ENCODE assay signal across 21 cellular contexts in genomic region chr11:9580894-9581293, GRCh38.
"Had no signal": no experiment of that assay in that cellular context is flagged by ENCODE, and none has a peak within 500 bp of the region (broad histone marks: within the 10 kb centered on the region; RNA-seq: fewer than 3 reads in every experiment).

No MANE protein-coding gene starts in this region.

- DNase-seq: activated CD4-positive, alpha-beta T cell treated with anti-CD3 and anti-CD28 coated beads for 36 hours; activated CD8-positive, alpha-beta memory T cell treated with anti-CD3 and anti-CD28 coated beads for 24 hours; activated gamma-delta T cell; activated naive CD8-positive, alpha-beta T cell treated with anti-CD3 and anti-CD28 coated beads for 36 hours; amniotic stem cell; effector CD4-positive, alpha-beta T cell; heart left ventricle; immature natural killer cell; kidney glomerular epithelial cell; left ventricle myocardium inferior; mammary epithelial cell; stimulated activated CD4-positive, alpha-beta T cell treated with anti-CD3 and anti-CD28 coated beads, Interleukin-2, amount 100 ng/mL, for 48 hours; uterus; WERI-Rb-1 had no signal

- H3K27ac Mint-ChIP-seq: activated CD4-positive, alpha-beta T cell treated with anti-CD3 and anti-CD28 coated beads for 36 hours; activated naive CD8-positive, alpha-beta T cell treated with anti-CD3 and anti-CD28 coated beads for 36 hours; stimulated activated naive CD8-positive, alpha-beta T cell treated with anti-CD3 and anti-CD28 coated beads, Interleukin-15, Interleukin-2, amounts not matched to agents 100 ng/mL and 50 ng/mL, for 24 hours had no signal

- H3K27me3 ChIP-seq: gastroesophageal sphincter, heart left ventricle, right atrium auricular region, tibial nerve, uterus had no signal

- H3K9me3 Mint-ChIP-seq: activated naive CD8-positive, alpha-beta T cell treated with anti-CD3 and anti-CD28 coated beads for 36 hours; immature natural killer cell; stimulated activated naive CD8-positive, alpha-beta T cell treated with anti-CD3 and anti-CD28 coated beads, Interleukin-15, Interleukin-2, amounts not matched to agents 100 ng/mL and 50 ng/mL, for 24 hours had no signal

- H3K4me3 Mint-ChIP-seq: activated CD4-positive, alpha-beta T cell treated with anti-CD3 and anti-CD28 coated beads for 36 hours; activated naive CD8-positive, alpha-beta T cell treated with anti-CD3 and anti-CD28 coated beads for 36 hours; immature natural killer cell; stimulated activated naive CD8-positive, alpha-beta T cell treated with anti-CD3 and anti-CD28 coated beads, Interleukin-15, Interleukin-2, amounts not matched to agents 100 ng/mL and 50 ng/mL, for 24 hours had no signal

- H3K27ac ChIP-seq: gastroesophageal sphincter, heart left ventricle, left ventricle myocardium inferior, prostate gland, right atrium auricular region, skin epidermis, tibial nerve, uterus, WERI-Rb-1 had no signal

- H3K36me3 ChIP-seq: prostate gland, uterus had no signal

- H3K4me1 ChIP-seq: prostate gland, right atrium auricular region, uterus had no signal

- ATAC-seq: activated CD4-positive, alpha-beta T cell treated with anti-CD3 and anti-CD28 coated beads for 36 hours; esophagus mucosa; gastroesophageal sphincter; heart left ventricle had no signal

- H3K27me3 Mint-ChIP-seq: activated CD4-positive, alpha-beta T cell treated with anti-CD3 and anti-CD28 coated beads for 36 hours; stimulated activated naive CD8-positive, alpha-beta T cell treated with anti-CD3 and anti-CD28 coated beads, Interleukin-15, Interleukin-2, amounts not matched to agents 100 ng/mL and 50 ng/mL, for 24 hours had no signal

- H3K4me3 ChIP-seq: gastroesophageal sphincter, heart left ventricle, left ventricle myocardium inferior, prostate gland, right atrium auricular region, skin epidermis, tibial nerve, uterus had no signal

- H3K9me3 ChIP-seq: gastroesophageal sphincter, heart left ventricle, left ventricle myocardium inferior, prostate gland, right atrium auricular region, tibial nerve, uterus had no signal
